ENCODE assay signal across 15 cellular contexts in the genomic region with DNA sequence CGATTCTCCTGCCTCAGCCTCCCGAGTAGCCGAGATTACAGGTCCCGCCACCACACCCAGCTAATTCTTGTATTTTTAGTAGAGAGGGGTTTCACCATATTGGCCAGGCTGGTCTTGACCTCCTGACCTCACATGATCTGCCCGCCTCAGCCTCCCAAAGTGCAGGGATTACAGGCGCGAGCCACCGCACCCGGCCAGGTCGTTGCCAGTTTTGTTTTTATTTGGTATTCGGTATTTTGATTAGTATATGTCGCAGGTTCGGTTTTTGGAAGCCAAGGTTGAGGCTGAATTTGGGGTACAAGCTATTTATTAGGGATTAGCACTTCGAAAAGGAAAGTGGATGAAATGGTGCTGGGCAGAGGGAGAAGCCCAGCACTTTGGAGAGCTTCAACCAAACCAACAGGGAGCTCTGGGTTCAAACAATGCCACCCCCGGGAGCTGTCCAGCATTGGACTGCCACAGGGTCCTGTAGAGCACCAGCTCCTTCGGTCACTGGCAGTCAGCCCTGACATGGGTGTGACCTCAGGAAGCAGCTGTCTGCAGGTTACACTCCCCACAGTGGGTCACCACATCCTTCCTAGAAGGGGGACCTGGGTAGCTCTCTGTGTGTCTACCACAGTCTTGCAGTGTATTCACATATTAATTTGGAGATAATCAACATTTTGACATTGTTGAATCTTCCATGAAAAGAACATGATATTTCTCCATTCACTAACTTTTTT. TPM values are rescaled to one million over a fixed set of nuclear protein-coding genes. Genes with fewer than 3 reads are reported as not detected.
DNase-seq lines count a peak whose midpoint lies in the region; ATAC-seq and TF ChIP-seq lines count a peak whose summit lies in the region.
"Had no signal": no experiment of that assay in that cellular context is flagged by ENCODE, and none has a peak within 500 bp of the region (broad histone marks: within the 10 kb centered on the region; RNA-seq: fewer than 3 reads in every experiment).

No MANE protein-coding gene starts in this region.

- no peaks in the 10 kb centered on the region for H3K36me3 Mint-ChIP-seq in activated T-helper 1 cell treated with anti-CD3 and anti-CD28 coated beads, Interleukin-12 subunit alpha, Interleukin-12 subunit beta, Interleukin-2, Interleukin-4 antibody, amounts not matched to agents 30 ng/mL and 10 ng/mL and 1 ng/mL, durations not matched to agents 14 hours and 24 hours and 36 hours (ENCODE audit: low read depth)
- H3K36me3 Mint-ChIP-seq in memory B cell (peaks cover 2% of the 10 kb centered on the region), WTC11 (no peaks in the 10 kb centered on the region)

- intact Hi-C loops in activated T-helper 1 cell treated with anti-CD3 and anti-CD28 coated beads, Interleukin-12 subunit alpha, Interleukin-12 subunit beta, Interleukin-2, Interleukin-4 antibody, amounts not matched to agents 30 ng/mL and 10 ng/mL and 1 ng/mL, durations not matched to agents 14 hours and 24 hours and 36 hours (cut with micrococcal nuclease), result no loop called here

- no peak overlapping the region for H3K27ac Mint-ChIP-seq in activated T-helper 1 cell treated with anti-CD3 and anti-CD28 coated beads, Interleukin-12 subunit alpha, Interleukin-12 subunit beta, Interleukin-2, Interleukin-4 antibody, amounts not matched to agents 30 ng/mL and 10 ng/mL and 1 ng/mL, durations not matched to agents 14 hours and 24 hours and 36 hours
- H3K27ac Mint-ChIP-seq in memory B cell (no peak overlapping the region), WTC11 (no peak overlapping the region)
- H3K27ac Mint-ChIP-seq: progenitor cell of endocrine pancreas had no signal

- no peaks in the 10 kb centered on the region for H3K9me3 Mint-ChIP-seq in activated T-helper 1 cell treated with anti-CD3 and anti-CD28 coated beads, Interleukin-12 subunit alpha, Interleukin-12 subunit beta, Interleukin-2, Interleukin-4 antibody, amounts not matched to agents 30 ng/mL and 10 ng/mL and 1 ng/mL, durations not matched to agents 14 hours and 24 hours and 36 hours
- H3K9me3 Mint-ChIP-seq in memory B cell, result peaks cover 2% of the 10 kb centered on the region
- H3K9me3 Mint-ChIP-seq in WTC11, result peaks cover 12% of the 10 kb centered on the region

- TF ChIP-seq CTCF in WTC11 (IDR thresholded peaks at IDR 0.05), result no peak

- ATAC-seq in memory B cell (ENCODE audit: low read depth) (peak; percentile 83), WTC11 (no peak)

- no peak for TF ChIP-seq EP300 in Ishikawa (IDR thresholded peaks at IDR 0.05; ENCODE audit: borderline replicate concordance)

- DNase-seq in NK-92 treated with Interleukin-12 subunit alpha and Interleukin-12 subunit beta, amount 100 ng/mL, for 24 hours (lab: John Stamatoyannopoulos, UW), result peak; percentile 24
- no peak for DNase-seq in NK-92 (lab: John Stamatoyannopoulos, UW; ENCODE audit: unreplicated experiment)
- DNase-seq in activated T-helper 1 cell treated with anti-CD3 and anti-CD28 coated beads, Interleukin-12 subunit alpha, Interleukin-12 subunit beta, Interleukin-2, Interleukin-4 antibody, amounts not matched to agents 30 ng/mL and 10 ng/mL and 1 ng/mL, durations not matched to agents 14 hours and 24 hours and 36 hours (ENCODE audit: low spot score), result peak; percentile 31
- no peak for DNase-seq in memory B cell (ENCODE audit: low spot score in 2 of 2)
- no peak for DNase-seq in stimulated activated CD4-positive, alpha-beta T cell treated with anti-CD3 and anti-CD28 coated beads, Interleukin-4, amount 100 ng/mL, for 1 hour
- DNase-seq in WTC11 (ENCODE audit: low spot score), result no peak
- no peak for DNase-seq in HuH-7 (ENCODE audit: low spot score)
- DNase-seq: head of caudate nucleus, mesenchymal stem cell, NCI-H1048, NCI-H446 treated with DMSO at 0.1 percent for 48 hours, SIG-M5 had no signal

- peaks cover 23% of the 10 kb centered on the region for H3K4me1 Mint-ChIP-seq in activated T-helper 1 cell treated with anti-CD3 and anti-CD28 coated beads, Interleukin-12 subunit alpha, Interleukin-12 subunit beta, Interleukin-2, Interleukin-4 antibody, amounts not matched to agents 30 ng/mL and 10 ng/mL and 1 ng/mL, durations not matched to agents 14 hours and 24 hours and 36 hours (ENCODE audit: low read depth)
- peaks cover 12% of the 10 kb centered on the region for H3K4me1 Mint-ChIP-seq in memory B cell
- H3K4me1 Mint-ChIP-seq in WTC11, result no peaks in the 10 kb centered on the region

- no peak for TF ChIP-seq RAD21 in Ishikawa (IDR thresholded peaks at IDR 0.05; ENCODE audit: low read depth)

- CTCF ChIA-PET in WTC11 (lab: Charles Lee), result interaction anchor here (0.6 to 1.3 kb wide), 4 partner anchors 24 to 96 kb away, joined by 3 to 6 read pairs (median 4); no protein-coding TSS in a partner anchor

- POLR2A ChIA-PET in WTC11 (lab: Charles Lee), result no interaction called here

- no peak overlapping the region for H3K4me3 Mint-ChIP-seq in activated T-helper 1 cell treated with anti-CD3 and anti-CD28 coated beads, Interleukin-12 subunit alpha, Interleukin-12 subunit beta, Interleukin-2, Interleukin-4 antibody, amounts not matched to agents 30 ng/mL and 10 ng/mL and 1 ng/mL, durations not matched to agents 14 hours and 24 hours and 36 hours
- no peak overlapping the region for H3K4me3 Mint-ChIP-seq in memory B cell
- no peak overlapping the region for H3K4me3 Mint-ChIP-seq in WTC11

- peaks cover 21% of the 10 kb centered on the region for H3K27me3 Mint-ChIP-seq in activated T-helper 1 cell treated with anti-CD3 and anti-CD28 coated beads, Interleukin-12 subunit alpha, Interleukin-12 subunit beta, Interleukin-2, Interleukin-4 antibody, amounts not matched to agents 30 ng/mL and 10 ng/mL and 1 ng/mL, durations not matched to agents 14 hours and 24 hours and 36 hours (ENCODE audit: insufficient read depth)
- peaks cover 18% of the 10 kb centered on the region for H3K27me3 Mint-ChIP-seq in memory B cell
- H3K27me3 Mint-ChIP-seq in WTC11 (ENCODE audit: low read depth), result peaks cover 5% of the 10 kb centered on the region; the same call in 1 of the 2 replicates

TF ChIP-seq in Ishikawa, 13 proteins besides CTCF, POLR2A, EP300 and RAD21 (continues in another document):
- no peak for TF ChIP-seq EGR1 (IDR thresholded peaks at IDR 0.05)

TF ChIP-seq in WTC11, 78 proteins besides CTCF, POLR2A, EP300 and RAD21:
- TF ChIP-seq, protein P1, sequence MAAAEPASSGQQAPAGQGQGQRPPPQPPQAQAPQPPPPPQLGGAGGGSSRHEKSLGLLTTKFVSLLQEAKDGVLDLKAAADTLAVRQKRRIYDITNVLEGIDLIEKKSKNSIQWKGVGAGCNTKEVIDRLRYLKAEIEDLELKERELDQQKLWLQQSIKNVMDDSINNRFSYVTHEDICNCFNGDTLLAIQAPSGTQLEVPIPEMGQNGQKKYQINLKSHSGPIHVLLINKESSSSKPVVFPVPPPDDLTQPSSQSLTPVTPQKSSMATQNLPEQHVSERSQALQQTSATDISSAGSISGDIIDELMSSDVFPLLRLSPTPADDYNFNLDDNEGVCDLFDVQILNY (CRISPR knock-in tag; IDR thresholded peaks at IDR 0.05), result no peak
- TF ChIP-seq, protein P2, sequence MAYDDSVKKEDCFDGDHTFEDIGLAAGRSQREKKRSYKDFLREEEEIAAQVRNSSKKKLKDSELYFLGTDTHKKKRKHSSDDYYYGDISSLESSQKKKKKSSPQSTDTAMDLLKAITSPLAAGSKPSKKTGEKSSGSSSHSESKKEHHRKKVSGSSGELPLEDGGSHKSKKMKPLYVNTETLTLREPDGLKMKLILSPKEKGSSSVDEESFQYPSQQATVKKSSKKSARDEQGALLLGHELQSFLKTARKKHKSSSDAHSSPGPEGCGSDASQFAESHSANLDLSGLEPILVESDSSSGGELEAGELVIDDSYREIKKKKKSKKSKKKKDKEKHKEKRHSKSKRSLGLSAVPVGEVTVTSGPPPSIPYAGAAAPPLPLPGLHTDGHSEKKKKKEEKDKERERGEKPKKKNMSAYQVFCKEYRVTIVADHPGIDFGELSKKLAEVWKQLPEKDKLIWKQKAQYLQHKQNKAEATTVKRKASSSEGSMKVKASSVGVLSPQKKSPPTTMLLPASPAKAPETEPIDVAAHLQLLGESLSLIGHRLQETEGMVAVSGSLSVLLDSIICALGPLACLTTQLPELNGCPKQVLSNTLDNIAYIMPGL (CRISPR knock-in tag; IDR thresholded peaks at IDR 0.05), result no peak
- TF ChIP-seq SP1 (CRISPR knock-in tag; conservative IDR thresholded peaks at IDR 0.05) (no peak), NFYB (CRISPR knock-in tag; conservative IDR thresholded peaks at IDR 0.05; ENCODE audit: low read depth) (no peak), ZNF232 (CRISPR knock-in tag; IDR thresholded peaks at IDR 0.05) (no peak), JUN (CRISPR knock-in tag; IDR thresholded peaks at IDR 0.05) (no peak), ATF1 (CRISPR knock-in tag; IDR thresholded peaks at IDR 0.05) (no peak), NFE2L1 (CRISPR knock-in tag; IDR thresholded peaks at IDR 0.05) (no peak)

RNA-seq across cellular contexts. Expression of a gene that starts 1.5 kb away (rescaled TPM):
- not detected in 2 replicates for total RNA-seq in activated T-helper 1 cell treated with anti-CD3 and anti-CD28 coated beads, Interleukin-12 subunit alpha, Interleukin-12 subunit beta, Interleukin-2, Interleukin-4 antibody, amounts not matched to agents 30 ng/mL and 10 ng/mL and 1 ng/mL, durations not matched to agents 14 hours and 24 hours and 36 hours
- 0.18 TPM in 1 of 3 replicates, not detected in the others for total RNA-seq in WTC11 (2021)
- total RNA-seq: progenitor cell of endocrine pancreas, temporal lobe had no signal

RNA-seq across cellular contexts. Expression of a gene that starts 33.1 kb away (rescaled TPM):
- total RNA-seq in activated T-helper 1 cell treated with anti-CD3 and anti-CD28 coated beads, Interleukin-12 subunit alpha, Interleukin-12 subunit beta, Interleukin-2, Interleukin-4 antibody, amounts not matched to agents 30 ng/mL and 10 ng/mL and 1 ng/mL, durations not matched to agents 14 hours and 24 hours and 36 hours, result not detected in 2 replicates
- 0.13 to 0.30 TPM (median 0.14 TPM) in 3 replicates for total RNA-seq in WTC11 (2021)
- total RNA-seq: temporal lobe had no signal

RNA-seq across cellular contexts. Expression of a gene that starts 37.6 kb away (rescaled TPM):
- total RNA-seq in activated T-helper 1 cell treated with anti-CD3 and anti-CD28 coated beads, Interleukin-12 subunit alpha, Interleukin-12 subunit beta, Interleukin-2, Interleukin-4 antibody, amounts not matched to agents 30 ng/mL and 10 ng/mL and 1 ng/mL, durations not matched to agents 14 hours and 24 hours and 36 hours, result 0.34 and 0.47 TPM in 2 replicates
- total RNA-seq in WTC11 (2021), result 0.48 to 0.62 TPM (median 0.53 TPM) in 3 replicates
- total RNA-seq: temporal lobe had no signal

RNA-seq across cellular contexts. Expression of a gene that starts 45.7 kb away (rescaled TPM):
- total RNA-seq in activated T-helper 1 cell treated with anti-CD3 and anti-CD28 coated beads, Interleukin-12 subunit alpha, Interleukin-12 subunit beta, Interleukin-2, Interleukin-4 antibody, amounts not matched to agents 30 ng/mL and 10 ng/mL and 1 ng/mL, durations not matched to agents 14 hours and 24 hours and 36 hours, result 14.3 and 14.8 TPM in 2 replicates
- 5.2 to 7.1 TPM (median 6.9 TPM) in 3 replicates for total RNA-seq in WTC11 (2021)

RNA-seq across cellular contexts. Expression of a gene that starts 58.7 kb away (rescaled TPM):
- total RNA-seq in activated T-helper 1 cell treated with anti-CD3 and anti-CD28 coated beads, Interleukin-12 subunit alpha, Interleukin-12 subunit beta, Interleukin-2, Interleukin-4 antibody, amounts not matched to agents 30 ng/mL and 10 ng/mL and 1 ng/mL, durations not matched to agents 14 hours and 24 hours and 36 hours, result 1.5 and 2.5 TPM in 2 replicates
- total RNA-seq in WTC11 (2021), result 11.4 to 13.5 TPM (median 12.3 TPM) in 3 replicates
- total RNA-seq: progenitor cell of endocrine pancreas had no signal

Comparison
In these comparisons a context has a peak if more than half of its experiments do, and no peak if none do; other contexts are left out.
1. DNase-seq: peak in NK-92 treated with Interleukin-12 subunit alpha and Interleukin-12 subunit beta, amount 100 ng/mL, for 24 hours (single experiment) and activated T-helper 1 cell treated with anti-CD3 and anti-CD28 coated beads, Interleukin-12 subunit alpha, Interleukin-12 subunit beta, Interleukin-2, Interleukin-4 antibody, amounts not matched to agents 30 ng/mL and 10 ng/mL and 1 ng/mL, durations not matched to agents 14 hours and 24 hours and 36 hours (single experiment); none in NK-92 (single experiment), memory B cell (0 of 2), stimulated activated CD4-positive, alpha-beta T cell treated with anti-CD3 and anti-CD28 coated beads, Interleukin-4, amount 100 ng/mL, for 1 hour (single experiment), WTC11 (single experiment) and HuH-7 (single experiment).